8 cellular contexts compared by ENCODE assay signal in genomic region chr5:174532453-174533126, GRCh38.
DNase-seq lines count a peak whose midpoint lies in the region; ATAC-seq and TF ChIP-seq lines count a peak whose summit lies in the region.

No MANE protein-coding gene starts in this region.

- H3K36me3 Mint-ChIP-seq in progenitor cell of endocrine pancreas (ENCODE audit: insufficient read depth), result no peaks in the 10 kb centered on the region
- no peaks in the 10 kb centered on the region for H3K36me3 Mint-ChIP-seq in activated naive CD4-positive, alpha-beta T cell treated with anti-CD3 and anti-CD28 coated beads, Interleukin-2, amount 10 ng/mL, durations not matched to agents 7 days and 5 days

- peak overlapping the region; percentile 74 for H3K27ac Mint-ChIP-seq in progenitor cell of endocrine pancreas
- no peak overlapping the region for H3K27ac Mint-ChIP-seq in activated naive CD4-positive, alpha-beta T cell treated with anti-CD3 and anti-CD28 coated beads, Interleukin-2, amount 10 ng/mL, durations not matched to agents 7 days and 5 days

- peak overlapping the region; percentile 21 for H3K9ac ChIP-seq in adipocyte (ENCODE audit: low read length)

- no peaks in the 10 kb centered on the region for H3K27me3 ChIP-seq in adipocyte (replicated peaks; ENCODE audit: control insufficient read depth, insufficient read depth, low read length)
- H3K27me3 ChIP-seq in left ventricle myocardium inferior (ENCODE audit: low read depth), result peaks cover 64% of the 10 kb centered on the region

- peak; percentile 92 for DNase-seq in EL
- DNase-seq in NCI-H1436 (lab: John Stamatoyannopoulos, UW), result peak; percentile 47
- DNase-seq in adipocyte (ENCODE audit: low read depth), result peak; percentile 96
- peak; percentile 58 for DNase-seq in left ventricle myocardium inferior
- peak; percentile 40 for DNase-seq in progenitor cell of endocrine pancreas (ENCODE audit: low spot score, unreplicated experiment)
- no peak for DNase-seq in NCI-H128 (lab: John Stamatoyannopoulos, UW; ENCODE audit: unreplicated experiment)
- no peak for DNase-seq in activated naive CD4-positive, alpha-beta T cell treated with anti-CD3 and anti-CD28 coated beads, Interleukin-2, amount 10 ng/mL, durations not matched to agents 7 days and 5 days

- no peak for TF ChIP-seq CTCF in left ventricle myocardium inferior (IDR thresholded peaks at IDR 0.05; ENCODE audit: borderline replicate concordance)
- TF ChIP-seq CTCF in progenitor cell of endocrine pancreas (IDR thresholded peaks at IDR 0.05; ENCODE audit: unreplicated experiment), result no peak

- no peak overlapping the region for H3K4me3 Mint-ChIP-seq in progenitor cell of endocrine pancreas (ENCODE audit: low read depth)
- no peak overlapping the region for H3K4me3 Mint-ChIP-seq in activated naive CD4-positive, alpha-beta T cell treated with anti-CD3 and anti-CD28 coated beads, Interleukin-2, amount 10 ng/mL, durations not matched to agents 7 days and 5 days

- H3K4me1 Mint-ChIP-seq in progenitor cell of endocrine pancreas (ENCODE audit: low read depth), result peaks cover 27% of the 10 kb centered on the region
- peaks cover 2% of the 10 kb centered on the region for H3K4me1 Mint-ChIP-seq in activated naive CD4-positive, alpha-beta T cell treated with anti-CD3 and anti-CD28 coated beads, Interleukin-2, amount 10 ng/mL, durations not matched to agents 7 days and 5 days

- H3K4me3 ChIP-seq in adipocyte (ENCODE audit: low read length) (peak overlapping the region; percentile 45), left ventricle myocardium inferior (no peak overlapping the region)

- no peak overlapping the region for H3K27ac ChIP-seq in left ventricle myocardium inferior (replicated peaks)

- intact Hi-C loops in left ventricle myocardium inferior (cut with micrococcal nuclease), result no loop called here

- CTCF ChIA-PET in activated naive CD4-positive, alpha-beta T cell treated with anti-CD3 and anti-CD28 coated beads, Interleukin-2, amount 10 ng/mL, durations not matched to agents 7 days and 5 days (lab: Charles Lee), result no interaction called here

- H3K9me3 ChIP-seq in adipocyte (ENCODE audit: control insufficient read depth, low read length) (no peaks in the 10 kb centered on the region), left ventricle myocardium inferior (replicated peaks) (peaks cover under 1% of the 10 kb centered on the region)

- H3K36me3 ChIP-seq in adipocyte (ENCODE audit: control insufficient read depth, insufficient read depth, low read length, severe bottlenecking) (no peaks in the 10 kb centered on the region), left ventricle myocardium inferior (no peaks in the 10 kb centered on the region)

- peaks cover 9% of the 10 kb centered on the region for H3K27me3 Mint-ChIP-seq in progenitor cell of endocrine pancreas
- no peaks in the 10 kb centered on the region for H3K27me3 Mint-ChIP-seq in activated naive CD4-positive, alpha-beta T cell treated with anti-CD3 and anti-CD28 coated beads, Interleukin-2, amount 10 ng/mL, durations not matched to agents 7 days and 5 days

- H3K4me1 ChIP-seq in adipocyte (ENCODE audit: control insufficient read depth, insufficient read depth, low read length) (peaks cover 24% of the 10 kb centered on the region), left ventricle myocardium inferior (peaks cover 6% of the 10 kb centered on the region)

- H3K9me3 Mint-ChIP-seq in progenitor cell of endocrine pancreas (ENCODE audit: low read depth), result no peaks in the 10 kb centered on the region
- H3K9me3 Mint-ChIP-seq in activated naive CD4-positive, alpha-beta T cell treated with anti-CD3 and anti-CD28 coated beads, Interleukin-2, amount 10 ng/mL, durations not matched to agents 7 days and 5 days, result no peaks in the 10 kb centered on the region

- no peak for ATAC-seq in GM19351 (IDR thresholded peaks at IDR 0.05; ENCODE audit: unreplicated experiment)

Comparison
In these comparisons a context has a peak if more than half of its experiments do, and no peak if none do; other contexts are left out.
1. DNase-seq: peak in EL (single experiment), NCI-H1436 (single experiment), adipocyte (single experiment), left ventricle myocardium inferior (single experiment) and progenitor cell of endocrine pancreas (single experiment); none in NCI-H128 (single experiment) and activated naive CD4-positive, alpha-beta T cell treated with anti-CD3 and anti-CD28 coated beads, Interleukin-2, amount 10 ng/mL, durations not matched to agents 7 days and 5 days (single experiment).